In genomic region chr14:100275214-100275613, GRCh38 we compare ENCODE assay signal across 15 cellular contexts. TPM values are rescaled to one million over a fixed set of nuclear protein-coding genes. Genes with fewer than 3 reads are reported as not detected.
DNase-seq lines count a peak whose midpoint lies in the region; ATAC-seq and TF ChIP-seq lines count a peak whose summit lies in the region.
"Had no signal": no experiment of that assay in that cellular context is flagged by ENCODE, and none has a peak within 500 bp of the region (broad histone marks: within the 10 kb centered on the region; RNA-seq: fewer than 3 reads in every experiment).

No MANE protein-coding gene starts in this region.

- dilution Hi-C loops in IMR-90 (cut with HindIII; ENCODE audit: low sequenced_read_pairs, unreplicated experiment) = no loop called here

- peak overlapping the region; percentile 60 for H3K27ac Mint-ChIP-seq in endodermal cell
- peak overlapping the region; percentile 47 for H3K27ac Mint-ChIP-seq in progenitor cell of endocrine pancreas

- peaks cover 21% of the 10 kb centered on the region for H3K36me3 Mint-ChIP-seq in activated T-cell treated with anti-CD3 and anti-CD28 coated beads, Interleukin-2, amount 50 U/mL, for 4 hours (ENCODE audit: insufficient read depth)
- H3K36me3 Mint-ChIP-seq in endodermal cell (ENCODE audit: low read depth) (peaks cover 48% of the 10 kb centered on the region), progenitor cell of endocrine pancreas (ENCODE audit: insufficient read depth) (peaks cover 7% of the 10 kb centered on the region)

- no peak overlapping the region for H3K4me3 Mint-ChIP-seq in activated T-cell treated with anti-CD3 and anti-CD28 coated beads, Interleukin-2, amount 50 U/mL, for 4 hours
- H3K4me3 Mint-ChIP-seq in endodermal cell (no peak overlapping the region), progenitor cell of endocrine pancreas (ENCODE audit: low read depth) (no peak overlapping the region)

- H3K27me3 Mint-ChIP-seq in activated T-cell treated with anti-CD3 and anti-CD28 coated beads, Interleukin-2, amount 50 U/mL, for 4 hours (ENCODE audit: low read depth) = no peaks in the 10 kb centered on the region
- H3K27me3 Mint-ChIP-seq in endodermal cell (ENCODE audit: insufficient read depth) = no peaks in the 10 kb centered on the region
- no peaks in the 10 kb centered on the region for H3K27me3 Mint-ChIP-seq in progenitor cell of endocrine pancreas

- H3K9ac ChIP-seq in IMR-90 (ENCODE audit: low read depth, low read length) (no peak overlapping the region), endodermal cell (ENCODE audit: extremely low read depth, low read length, poor library complexity, severe bottlenecking) (no peak overlapping the region)

- no peak overlapping the region for H2AK9ac ChIP-seq in IMR-90 (replicated peaks; ENCODE audit: low read depth, low read length, poor library complexity)

- TF ChIP-seq POLR2A in IMR-90 (IDR thresholded peaks at IDR 0.05; ENCODE audit: low read depth, low read length) (no peak), ovary (IDR thresholded peaks at IDR 0.05) (no peak)

- no peak overlapping the region for H2AK5ac ChIP-seq in IMR-90 (ENCODE audit: low read depth, low read length)

- intact Hi-C loops in IMR-90 (cut with micrococcal nuclease) = no loop called here
- intact Hi-C loops in sciatic nerve (cut with DNase I) = no loop called here
- intact Hi-C loops in ovary (cut with DNase I) = no loop called here

- no peak overlapping the region for H3K14ac ChIP-seq in IMR-90 (replicated peaks; ENCODE audit: low read depth, low read length)

- POLR2A ChIA-PET in IMR-90 (lab: Charles Lee; ENCODE audit: unreplicated experiment) = no interaction called here

- no peak for TF ChIP-seq RAD21 in IMR-90 (IDR thresholded peaks at IDR 0.05; ENCODE audit: low read length)

- H4K91ac ChIP-seq in IMR-90 (ENCODE audit: insufficient read depth, low read depth, low read length) = no peak overlapping the region

- H3K4me1 Mint-ChIP-seq in activated T-cell treated with anti-CD3 and anti-CD28 coated beads, Interleukin-2, amount 50 U/mL, for 4 hours (ENCODE audit: low read depth) = peaks cover 58% of the 10 kb centered on the region
- peaks cover 24% of the 10 kb centered on the region for H3K4me1 Mint-ChIP-seq in endodermal cell
- H3K4me1 Mint-ChIP-seq in progenitor cell of endocrine pancreas (ENCODE audit: low read depth) = peaks cover 26% of the 10 kb centered on the region

- CTCF ChIA-PET in IMR-90 (lab: Yijun Ruan, JAX) = no interaction called here

- no peak overlapping the region for H3K27ac ChIP-seq in IMR-90 (ENCODE audit: insufficient read depth, low read length)
- H3K27ac ChIP-seq in endodermal cell (ENCODE audit: low read depth, low read length) = no peak overlapping the region
- no peak overlapping the region for H3K27ac ChIP-seq in ovary
- H3K27ac ChIP-seq: prostate gland, stomach had no signal

- no peak for TF ChIP-seq EP300 in ovary (IDR thresholded peaks at IDR 0.05)

- H3K4me3 ChIP-seq in IMR-90 (ENCODE audit: insufficient read depth, low read depth, low read length) = no peak overlapping the region
- H3K4me3 ChIP-seq in endodermal cell (ENCODE audit: low read length) = no peak overlapping the region
- no peak overlapping the region for H3K4me3 ChIP-seq in ovary
- H3K4me3 ChIP-seq: prostate gland, stomach had no signal

- H2BK5ac ChIP-seq in IMR-90 (ENCODE audit: low read depth, low read length, poor library complexity, severe bottlenecking) = no peak overlapping the region

- no TSS peak for BruUV-seq in IMR-90 (replicated peaks; lab: Mats Ljungman, UMichigan)

- 60% methylated on average over 2 of the region's 7 CpGs; no CpG with 5 or more reads in 1 of the 2 experiments for WGBS in IMR-90 (ENCODE audit: extremely low coverage in 2 of 2, insufficient read length in 1 of 2), 2 experiments
- WGBS in endodermal cell (ENCODE audit: insufficient coverage in 1 of 2, insufficient read length in 1 of 2), 2 experiments = 92 to 93% methylated on average over 6 of the region's 7 CpGs
- 83 to 88% (median 84%) methylated on average over 7 of the region's 7 CpGs for WGBS in ovary, 3 donors

- H3K23ac ChIP-seq in IMR-90 (ENCODE audit: low read depth, low read length) = 0 out of 2 replicates have a peak overlapping the region, but pooled peaks have one; percentile 31

- in situ Hi-C loops in IMR-90 (cut with MboI; ENCODE audit: low sequenced_read_pairs) = no loop called here

- H3K4me2 ChIP-seq in IMR-90 (ENCODE audit: low read depth, low read length) = peak overlapping the region; percentile 7; the same call in 1 of the 2 replicates

- H3K27me3 ChIP-seq in IMR-90 (ENCODE audit: control insufficient read depth, insufficient read depth, low read length) (no peaks in the 10 kb centered on the region), endodermal cell (ENCODE audit: control insufficient read depth, insufficient read depth, low read length, poor library complexity, severe bottlenecking) (no peaks in the 10 kb centered on the region), ovary (no peaks in the 10 kb centered on the region)
- H3K27me3 ChIP-seq: stomach had no signal

- H3K4ac ChIP-seq in IMR-90 (ENCODE audit: low read depth, low read length) = no peak overlapping the region

- ATAC-seq in activated T-cell treated with anti-CD3 and anti-CD28 coated beads, Interleukin-2, amount 50 U/mL, for 4 hours = peak; percentile 48 to 73
- ATAC-seq in IMR-90 (ENCODE audit: low read depth) (no peak), sciatic nerve (no peak)
- ATAC-seq: left colon had no signal

- H4K20me1 ChIP-seq in IMR-90 (ENCODE audit: insufficient read depth, low read length) = peaks cover 65% of the 10 kb centered on the region

- no peak overlapping the region for H2BK120ac ChIP-seq in IMR-90 (ENCODE audit: low read depth, low read length)

- no peak overlapping the region for H3K56ac ChIP-seq in IMR-90 (ENCODE audit: extremely low read depth, insufficient read depth, low read length)

- H3K9me3 Mint-ChIP-seq in activated T-cell treated with anti-CD3 and anti-CD28 coated beads, Interleukin-2, amount 50 U/mL, for 4 hours = no peaks in the 10 kb centered on the region
- H3K9me3 Mint-ChIP-seq in endodermal cell = no peaks in the 10 kb centered on the region
- H3K9me3 Mint-ChIP-seq in progenitor cell of endocrine pancreas (ENCODE audit: low read depth) = no peaks in the 10 kb centered on the region

- H2AFZ ChIP-seq in IMR-90 (replicated peaks; ENCODE audit: low read length, poor library complexity) = no peak overlapping the region

- no peak for DNase-seq in activated T-cell treated with anti-CD3 and anti-CD28 coated beads, Interleukin-2, amount 50 U/mL, for 4 hours
- DNase-seq in activated T-cell treated with anti-CD3 and anti-CD28 coated beads for 4 hours = no peak
- no peak for DNase-seq in IMR-90
- DNase-seq in endodermal cell = peak; percentile 14
- no peak for DNase-seq in progenitor cell of endocrine pancreas (ENCODE audit: low spot score, unreplicated experiment)
- DNase-seq in NCI-H2227 treated with DMSO at 0.1 percent for 48 hours (lab: John Stamatoyannopoulos, UW) = no peak
- DNase-seq in sciatic nerve (ENCODE audit: low spot score) = no peak
- DNase-seq in ovary = no peak
- DNase-seq: foreskin fibroblast; left colon; NK-92 treated with Interleukin-12 subunit alpha and Interleukin-12 subunit beta, amount 100 ng/mL, for 24 hours; stomach had no signal

- H3K79me1 ChIP-seq in IMR-90 (ENCODE audit: low read depth in 1 of 2, low read length in 2 of 2) = peaks cover 44 to 74% of the 10 kb centered on the region in 2 experiments

- no peaks in the 10 kb centered on the region for H3K9me3 ChIP-seq in IMR-90 (ENCODE audit: control insufficient read depth, insufficient read depth, low read length)
- no peaks in the 10 kb centered on the region for H3K9me3 ChIP-seq in endodermal cell (ENCODE audit: control insufficient read depth, low read length)
- H3K9me3 ChIP-seq in ovary = no peaks in the 10 kb centered on the region
- H3K9me3 ChIP-seq: prostate gland, stomach had no signal

- H4K8ac ChIP-seq in IMR-90 (ENCODE audit: low read depth in 2 of 2, low read length in 2 of 2) = no peak overlapping the region

- peaks cover 26% of the 10 kb centered on the region for H3K9me1 ChIP-seq in IMR-90 (ENCODE audit: insufficient read depth, low read length)

- no peak overlapping the region for H4K5ac ChIP-seq in IMR-90 (ENCODE audit: low read depth, low read length)

- no peak overlapping the region for H2BK15ac ChIP-seq in IMR-90 (ENCODE audit: low read depth, low read length)

- H3K4me1 ChIP-seq in IMR-90 (ENCODE audit: control insufficient read depth, insufficient read depth, low read length) (peaks cover 11% of the 10 kb centered on the region), endodermal cell (ENCODE audit: control insufficient read depth, insufficient read depth, low read length) (no peaks in the 10 kb centered on the region), ovary (ENCODE audit: insufficient read depth) (no peaks in the 10 kb centered on the region)

- no peak overlapping the region for H3K18ac ChIP-seq in IMR-90 (ENCODE audit: low read depth, low read length)

- TF ChIP-seq CTCF in IMR-90 (conservative IDR thresholded peaks at IDR 0.05; ENCODE audit: low read depth, low read length) (no peak), endodermal cell (conservative IDR thresholded peaks at IDR 0.05) (no peak), progenitor cell of endocrine pancreas (IDR thresholded peaks at IDR 0.05; ENCODE audit: unreplicated experiment) (no peak), ovary (IDR thresholded peaks at IDR 0.05) (no peak)

- H3K36me3 ChIP-seq in IMR-90 (ENCODE audit: control insufficient read depth, insufficient read depth, low read length) (peaks cover 16% of the 10 kb centered on the region), endodermal cell (ENCODE audit: control insufficient read depth, insufficient read depth, low read length) (peaks cover 79% of the 10 kb centered on the region), ovary (no peaks in the 10 kb centered on the region)
- H3K36me3 ChIP-seq: prostate gland had no signal

- H2BK20ac ChIP-seq in IMR-90 (ENCODE audit: low read depth, low read length) = no peak overlapping the region

RNA-seq across cellular contexts. Expression of gene SLC25A29, which starts 31.0 kb away (rescaled TPM):
- total RNA-seq in activated T-cell treated with anti-CD3 and anti-CD28 coated beads, Interleukin-2, amount 50 U/mL, for 4 hours = 10 to 100 TPM in 1 of 3 donors, 1 to 10 TPM in 2; 6.2 to 10.8 (median 6.6) TPM
- total RNA-seq in IMR-90 (2012; rRNA removed) (6.5 and 6.9 TPM in 2 replicates), endodermal cell (100 to 1,000 TPM; 234 to 263 TPM), progenitor cell of endocrine pancreas (236 and 238 TPM in 2 replicates), sciatic nerve (86.8 TPM), ovary (100 to 1,000 TPM in 1 of 7 donors, 10 to 100 TPM in 6; 50.2 to 177 (median 72.3) TPM)
- polyA plus RNA-seq in IMR-90 (2012; rRNA removed) (37.7 and 42.6 TPM in 2 replicates), ovary (10 to 100 TPM in 1 of 2 donors, 1 to 10 TPM in 1; 9.1 to 46.7 TPM)
- 17.9 and 46.0 TPM in 2 replicates for polyA plus RNA-seq in IMR-90 (2012; cell fraction: cytosol; rRNA removed)
- polyA plus RNA-seq in IMR-90 (2012; cell fraction: nucleus; rRNA removed; ENCODE audit: low replicate concordance) = 218 and 643 TPM in 2 replicates
- polyA plus RNA-seq in endodermal cell (2013, experiment 1 of 2) = 114 TPM
- 95.7 TPM for polyA plus RNA-seq in endodermal cell (2013, experiment 2 of 2)

RNA-seq across cellular contexts. Expression of gene YY1, which starts 36.3 kb away (rescaled TPM):
- total RNA-seq in activated T-cell treated with anti-CD3 and anti-CD28 coated beads, Interleukin-2, amount 50 U/mL, for 4 hours = 10 to 100 TPM; 81.3 to 90.1 (median 88.3) TPM
- total RNA-seq in IMR-90 (2012; rRNA removed) (26.7 and 29.9 TPM in 2 replicates), endodermal cell (100 to 1,000 TPM in 1 of 2 donors, 10 to 100 TPM in 1; 94.8 to 103 TPM), progenitor cell of endocrine pancreas (86.6 and 90.2 TPM in 2 replicates), sciatic nerve (59.9 TPM), ovary (10 to 100 TPM; 37.0 to 68.6 (median 58.1) TPM)
- polyA plus RNA-seq in IMR-90 (2012; rRNA removed) (21.1 and 21.7 TPM in 2 replicates), ovary (10 to 100 TPM; 24.1 to 75.8 TPM)
- 14.4 and 15.6 TPM in 2 replicates for polyA plus RNA-seq in IMR-90 (2012; cell fraction: cytosol; rRNA removed)
- polyA plus RNA-seq in IMR-90 (2012; cell fraction: nucleus; rRNA removed; ENCODE audit: low replicate concordance) = 20.1 and 46.1 TPM in 2 replicates
- 84.2 TPM for polyA plus RNA-seq in endodermal cell (2013, experiment 1 of 2)
- polyA plus RNA-seq in endodermal cell (2013, experiment 2 of 2) = 82.6 TPM

RNA-seq across cellular contexts. Expression of gene SLC25A47, which starts 47.9 kb away (rescaled TPM):
- total RNA-seq in activated T-cell treated with anti-CD3 and anti-CD28 coated beads, Interleukin-2, amount 50 U/mL, for 4 hours = not detected
- total RNA-seq in IMR-90 (2012; rRNA removed) = not detected in 2 replicates
- polyA plus RNA-seq in IMR-90 (2012; rRNA removed) = not detected in 2 replicates
- polyA plus RNA-seq in IMR-90 (2012; cell fraction: cytosol; rRNA removed) = 0.02 TPM in 1 of 2 replicates, not detected in the other
- 0.10 TPM in 1 of 2 replicates, not detected in the other for polyA plus RNA-seq in IMR-90 (2012; cell fraction: nucleus; rRNA removed; ENCODE audit: low replicate concordance)
- total RNA-seq in endodermal cell = not detected
- not detected for polyA plus RNA-seq in endodermal cell (2013, experiment 1 of 2)
- polyA plus RNA-seq in endodermal cell (2013, experiment 2 of 2) = not detected
- not detected in 2 replicates for total RNA-seq in progenitor cell of endocrine pancreas
- not detected for total RNA-seq in sciatic nerve
- not detected for total RNA-seq in ovary
- polyA plus RNA-seq in ovary = not detected
- total RNA-seq: urinary bladder had no signal
- polyA plus RNA-seq: AG04450, stomach had no signal

Comparison
In these comparisons a context has a peak if more than half of its experiments do, and no peak if none do; other contexts are left out.
1. ATAC-seq: peak in activated T-cell treated with anti-CD3 and anti-CD28 coated beads, Interleukin-2, amount 50 U/mL, for 4 hours (2 of 2); none in IMR-90 (single experiment) and sciatic nerve (single experiment).